ENCODE assay signal across 9 cellular contexts in the genomic region with DNA sequence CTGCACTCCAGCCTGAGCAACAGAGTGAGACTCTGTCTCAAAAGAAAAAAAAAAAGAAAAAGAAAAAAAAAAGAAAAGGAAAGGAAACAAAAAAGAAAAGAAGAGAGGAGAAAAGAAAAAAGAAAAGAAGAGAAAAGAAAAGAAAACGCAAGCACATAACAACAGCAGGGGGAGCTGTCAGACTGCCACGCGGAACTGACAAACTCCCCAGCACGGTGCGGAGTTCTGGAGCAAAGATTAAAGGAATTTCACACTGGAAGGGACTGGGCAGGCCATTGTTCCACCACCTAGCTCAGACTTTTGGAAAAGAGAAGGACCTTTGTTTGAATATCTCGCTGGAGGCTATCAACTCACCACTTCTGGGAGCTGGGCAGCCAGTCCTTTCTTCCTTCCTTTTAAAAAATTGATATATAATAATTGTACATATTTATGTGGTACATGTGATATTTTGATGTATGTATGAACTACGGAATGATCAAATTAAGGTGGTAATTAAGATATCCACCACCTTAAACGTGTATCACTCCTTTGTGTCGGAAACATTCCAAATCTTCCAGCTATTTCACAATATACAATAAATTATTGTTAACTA. TPM values are rescaled to one million over a fixed set of nuclear protein-coding genes. Genes with fewer than 3 reads are reported as not detected.
DNase-seq lines count a peak whose midpoint lies in the region; ATAC-seq and TF ChIP-seq lines count a peak whose summit lies in the region.
"Had no signal": no experiment of that assay in that cellular context is flagged by ENCODE, and none has a peak within 500 bp of the region (broad histone marks: within the 10 kb centered on the region; RNA-seq: fewer than 3 reads in every experiment).

No MANE protein-coding gene starts in this region.

- no peaks in the 10 kb centered on the region for H3K9me3 Mint-ChIP-seq in HFFc6
- no peaks in the 10 kb centered on the region for H3K9me3 Mint-ChIP-seq in activated CD8-positive, alpha-beta T cell treated with anti-CD3 and anti-CD28 coated beads for 36 hours
- H3K9me3 Mint-ChIP-seq: naive B cell had no signal

- intact Hi-C loops in activated CD8-positive, alpha-beta T cell treated with anti-CD3 and anti-CD28 coated beads for 36 hours (cut with micrococcal nuclease) = no loop called here
- intact Hi-C loops in transverse colon (cut with DNase I; ENCODE audit: low total_unique reads) = no loop called here

- H3K27ac Mint-ChIP-seq in HFFc6 = no peak overlapping the region
- no peak overlapping the region for H3K27ac Mint-ChIP-seq in activated CD8-positive, alpha-beta T cell treated with anti-CD3 and anti-CD28 coated beads for 36 hours
- H3K27ac Mint-ChIP-seq: naive B cell had no signal

- no peaks in the 10 kb centered on the region for H3K4me1 ChIP-seq in iPS DF 6.9 (ENCODE audit: control insufficient read depth, insufficient read depth, low read length)
- H3K4me1 ChIP-seq in transverse colon = no peaks in the 10 kb centered on the region

- no peaks in the 10 kb centered on the region for H3K36me3 Mint-ChIP-seq in HFFc6 (ENCODE audit: low read depth)
- H3K36me3 Mint-ChIP-seq in activated CD8-positive, alpha-beta T cell treated with anti-CD3 and anti-CD28 coated beads for 36 hours (ENCODE audit: low read depth) = no peaks in the 10 kb centered on the region
- H3K36me3 Mint-ChIP-seq: naive B cell had no signal

- no peaks in the 10 kb centered on the region for H3K27me3 Mint-ChIP-seq in HFFc6 (ENCODE audit: insufficient read depth)
- no peaks in the 10 kb centered on the region for H3K27me3 Mint-ChIP-seq in activated CD8-positive, alpha-beta T cell treated with anti-CD3 and anti-CD28 coated beads for 36 hours

- whole genome bisulfite sequencing in iPS DF 6.9 (ENCODE audit: insufficient coverage, insufficient read length) = no CpG with 5 or more reads among the region's 9 CpGs
- WGBS in transverse colon (ENCODE audit: low coverage in 1 of 2), 2 donors = 17 to 22% methylated on average over 9 of the region's 9 CpGs

- H3K9me3 ChIP-seq in iPS DF 6.9 (ENCODE audit: control insufficient read depth, insufficient read depth, low read length) = no peaks in the 10 kb centered on the region
- no peaks in the 10 kb centered on the region for H3K9me3 ChIP-seq in transverse colon

- TF ChIP-seq EP300 in transverse colon (IDR thresholded peaks at IDR 0.05; ENCODE audit: low read depth) = no peak

- peak overlapping the region; percentile 63; the same call in 1 of the 2 replicates for H3K4me3 Mint-ChIP-seq in HFFc6
- no peak overlapping the region for H3K4me3 Mint-ChIP-seq in activated CD8-positive, alpha-beta T cell treated with anti-CD3 and anti-CD28 coated beads for 36 hours
- H3K4me3 Mint-ChIP-seq: naive B cell had no signal

- DNase-seq in Caki2 (ENCODE audit: low read depth) (peak; percentile 49), HFFc6 (peak; percentile 37), iPS DF 6.9 (ENCODE audit: low read depth, low spot score) (peak; percentile 41), transverse colon (peak; percentile 14), NCI-H226 (no peak)
- DNase-seq in activated CD8-positive, alpha-beta T cell treated with anti-CD3 and anti-CD28 coated beads for 36 hours = peak; percentile 39
- DNase-seq: naive B cell had no signal

- POLR2A ChIA-PET in activated CD8-positive, alpha-beta T cell treated with anti-CD3 and anti-CD28 coated beads for 36 hours (lab: Charles Lee) = no interaction called here

- H3K27ac ChIP-seq in iPS DF 6.9 (ENCODE audit: low read length) = no peak overlapping the region
- no peak overlapping the region for H3K27ac ChIP-seq in transverse colon

- in situ Hi-C loops in Caki2 (cut with HindIII; ENCODE audit: low pct_unique_long_range_greater_than_20kb, low sequenced_read_pairs) (no loop called here), transverse colon (cut with MboI; ENCODE audit: low pct_ligation_motif_present in 1 of 4, low pct_unique_long_range_greater_than_20kb in 1 of 4, low sequenced_read_pairs in 3 of 4) (no loop called here)

- CTCF ChIA-PET in activated CD8-positive, alpha-beta T cell treated with anti-CD3 and anti-CD28 coated beads for 36 hours (lab: Charles Lee) = interaction anchor here (1.5 to 1.8 kb wide), 2 partner anchors 8 to 214 kb away, joined by 3 to 7 read pairs; no protein-coding TSS in a partner anchor

- ATAC-seq in activated CD8-positive, alpha-beta T cell treated with anti-CD3 and anti-CD28 coated beads for 36 hours = no peak
- no peak for ATAC-seq in GM21528 (IDR thresholded peaks at IDR 0.05; ENCODE audit: low FRiP score, unreplicated experiment)
- ATAC-seq in HG03460 (IDR thresholded peaks at IDR 0.05; ENCODE audit: unreplicated experiment) = no peak

- no peaks in the 10 kb centered on the region for H3K36me3 ChIP-seq in iPS DF 6.9 (ENCODE audit: control insufficient read depth, insufficient read depth, low read length)
- H3K36me3 ChIP-seq in transverse colon = no peaks in the 10 kb centered on the region

- TF ChIP-seq POLR2A in transverse colon (IDR thresholded peaks at IDR 0.05) = no peak

- H3K4me3 ChIP-seq in iPS DF 6.9 (ENCODE audit: low read length) (no peak overlapping the region), transverse colon (no peak overlapping the region)

- H3K4me1 Mint-ChIP-seq in HFFc6 (ENCODE audit: low read depth) = no peaks in the 10 kb centered on the region
- H3K4me1 Mint-ChIP-seq in activated CD8-positive, alpha-beta T cell treated with anti-CD3 and anti-CD28 coated beads for 36 hours (ENCODE audit: low read depth) = no peaks in the 10 kb centered on the region

- TF ChIP-seq CTCF in HFFc6 (IDR thresholded peaks at IDR 0.05) (peak; percentile 86), transverse colon (IDR thresholded peaks at IDR 0.05) (peak; percentile 30 to 48 (median 42))
- TF ChIP-seq CTCF in activated CD8-positive, alpha-beta T cell treated with anti-CD3 and anti-CD28 coated beads for 36 hours (IDR thresholded peaks at IDR 0.05) = peak; percentile 65

- H3K27me3 ChIP-seq in iPS DF 6.9 (ENCODE audit: control insufficient read depth, insufficient read depth, low read length) = no peaks in the 10 kb centered on the region
- H3K27me3 ChIP-seq in transverse colon = no peaks in the 10 kb centered on the region

RNA-seq across cellular contexts. Expression of a gene that starts 40.5 kb away (rescaled TPM):
- total RNA-seq in Caki2 (2014; rRNA removed; shearing (Covaris generic); ENCODE audit: low replicate concordance) = 0.51 TPM in 1 of 2 replicates, not detected in the other
- not detected for total RNA-seq in HFFc6 (2021; fragmentation: NEBNext Ultra II Directional; extraction: Animal tissue kit (Norgen Biotek cat#: 25700))
- not detected for total RNA-seq in activated CD8-positive, alpha-beta T cell treated with anti-CD3 and anti-CD28 coated beads for 36 hours
- not detected for total RNA-seq in transverse colon
